In the genomic region with DNA sequence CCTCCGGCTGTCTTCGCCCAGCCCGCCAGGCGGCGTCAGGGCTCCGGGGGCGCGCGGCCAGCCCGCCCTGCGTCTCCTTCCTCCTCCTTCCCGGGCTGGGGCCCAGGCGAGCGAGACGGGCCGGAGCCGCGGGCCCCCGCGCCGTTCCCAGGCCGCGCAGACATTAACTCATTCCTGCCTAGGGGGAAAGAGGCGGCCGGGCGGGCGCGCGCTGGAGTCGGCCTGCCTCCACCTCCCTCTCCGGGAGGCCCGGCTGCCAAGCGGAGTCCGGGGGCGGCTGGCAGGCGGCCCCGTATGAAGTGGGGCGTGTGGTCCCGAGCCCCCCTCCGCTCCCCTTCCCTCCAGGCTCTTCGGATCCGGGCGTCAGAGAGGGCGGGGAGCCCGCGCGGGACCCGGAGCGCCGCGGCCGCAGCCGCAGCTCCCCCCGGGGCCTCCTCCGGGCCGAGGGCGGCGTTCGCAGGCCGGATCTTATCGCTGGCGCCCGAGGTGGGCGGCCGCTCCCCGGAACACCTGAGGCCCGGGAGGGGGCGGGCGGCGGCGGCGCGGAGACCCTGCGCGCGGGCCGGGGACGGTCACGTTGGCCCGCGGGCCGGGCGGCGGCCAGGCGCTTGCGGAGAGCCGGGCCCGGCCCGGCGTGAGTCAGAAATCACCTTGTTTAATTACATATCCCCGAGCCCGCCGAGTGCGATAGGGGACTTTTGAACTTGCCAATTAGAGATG, we compare ENCODE assay signal across 8 cellular contexts. TPM values are rescaled to one million over a fixed set of nuclear protein-coding genes. Genes with fewer than 3 reads are reported as not detected.
DNase-seq lines count a peak whose midpoint lies in the region; ATAC-seq, FAIRE-seq and TF ChIP-seq lines count a peak whose summit lies in the region.

No MANE protein-coding gene starts in this region.

- H3K9me3 ChIP-seq in WERI-Rb-1 (ENCODE audit: severe bottlenecking): no peaks in the 10 kb centered on the region
- H3K9me3 ChIP-seq in breast epithelium: no peaks in the 10 kb centered on the region

- TF ChIP-seq POLR2A in breast epithelium (IDR thresholded peaks at IDR 0.05): peak; percentile 43

- H3K27ac ChIP-seq in WERI-Rb-1 (peak overlapping the region; percentile 95), breast epithelium (peak overlapping the region; percentile 96 to 97)

- DNase-seq in 8988T (peak; percentile 97), GM18507 (ENCODE audit: extremely low spot score, insufficient read length, low read depth) (peak; percentile 96), NCI-H1930 (lab: John Stamatoyannopoulos, UW) (peak; percentile 37 to 69), WERI-Rb-1 (peak; percentile 92), breast epithelium (ENCODE audit: low spot score in 2 of 2) (peak; percentile 78 to 81), inferior parietal cortex (ENCODE audit: extremely low spot score) (peak; percentile 85)
- peak; percentile 70 to 73 for DNase-seq in stimulated activated CD4-positive, alpha-beta T cell treated with anti-CD3 and anti-CD28 coated beads, Interleukin-12 subunit alpha, Interleukin-12 subunit beta, amount 100 ng/mL, for 24 hours (ENCODE audit: low read depth in 2 of 2)

- TF ChIP-seq CTCF in WERI-Rb-1 (IDR thresholded peaks at IDR 0.05; ENCODE audit: low read depth, low read length): peak; percentile 94; the same call in 1 of the 2 replicates
- TF ChIP-seq CTCF in breast epithelium (IDR thresholded peaks at IDR 0.05): peak in 2 of 3 donors; percentile 51 to 90

- H3K36me3 ChIP-seq in WERI-Rb-1 (no peaks in the 10 kb centered on the region), breast epithelium (no peaks in the 10 kb centered on the region)

- no peaks in the 10 kb centered on the region for H3K4me1 ChIP-seq in breast epithelium

- H3K4me3 ChIP-seq in WERI-Rb-1 (ENCODE audit: low read depth, low read length): peak overlapping the region; percentile 64
- H3K4me3 ChIP-seq in breast epithelium: peak overlapping the region; percentile 72 to 86 (median 84)

- intact Hi-C loops in breast epithelium (cut with DNase I; ENCODE audit: low total_unique reads): no loop called here

- FAIRE-seq in GM18507 (lab: Jason Lieb, UNC): peak; percentile 87

- no peaks in the 10 kb centered on the region for H3K27me3 ChIP-seq in WERI-Rb-1 (ENCODE audit: insufficient read depth, low read depth, severe bottlenecking)
- H3K27me3 ChIP-seq in breast epithelium: no peaks in the 10 kb centered on the region

- peak; percentile 83 for ATAC-seq in HG02943 (IDR thresholded peaks at IDR 0.05; ENCODE audit: low read depth, unreplicated experiment)

RNA-seq across cellular contexts. Expression of a gene that starts 43.1 kb away (rescaled TPM):
- total RNA-seq in breast epithelium: 1 to 10 TPM in 2 of 3 donors, under 1 TPM in 1; 0.98 to 2.9 (median 1.3) TPM

RNA-seq across cellular contexts. Expression of a gene that starts 45.0 kb away (rescaled TPM):
- 10 to 100 TPM; 49.8 to 87.2 (median 57.4) TPM for total RNA-seq in breast epithelium

RNA-seq across cellular contexts. Expression of a gene that starts 57.0 kb away (rescaled TPM):
- not detected for total RNA-seq in breast epithelium

Comparison
In these comparisons a context has a peak if more than half of its experiments do, and no peak if none do; other contexts are left out.
1. Peak in every context shown above with its lines: DNase-seq, ATAC-seq, H3K4me3 ChIP-seq and H3K27ac ChIP-seq.